ENCODE assay signal across 27 cellular contexts in the genomic region with DNA sequence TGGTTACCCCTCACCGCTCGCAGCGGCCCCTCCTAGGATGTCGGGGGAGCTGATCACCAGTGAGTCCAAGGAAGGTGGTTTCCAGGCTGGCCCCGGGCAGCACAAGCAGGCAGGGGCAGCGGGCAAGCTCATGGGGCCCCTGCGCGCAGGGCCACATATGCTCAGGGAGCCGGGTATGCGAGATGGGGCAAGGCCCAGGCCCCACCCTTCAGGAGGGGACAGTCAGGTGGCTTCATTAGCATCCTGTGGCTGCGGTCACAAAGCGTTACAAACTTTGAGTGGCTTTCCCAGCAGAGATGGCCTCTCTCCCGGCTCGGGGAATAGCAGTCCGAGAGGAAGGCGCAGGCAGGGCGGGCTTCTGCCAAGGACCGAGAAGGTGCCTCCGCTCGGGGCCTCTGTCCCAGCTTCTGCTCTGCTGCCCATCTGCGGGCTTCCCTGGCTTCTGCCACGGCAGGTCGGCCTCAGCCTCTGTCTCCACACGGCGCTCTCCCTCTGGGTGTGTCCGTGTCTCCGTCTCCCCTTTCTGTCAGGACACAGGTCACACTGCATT. TPM values are rescaled to one million over a fixed set of nuclear protein-coding genes. Genes with fewer than 3 reads are reported as not detected.
DNase-seq lines count a peak whose midpoint lies in the region; TF ChIP-seq lines count a peak whose summit lies in the region.
"Had no signal": no experiment of that assay in that cellular context is flagged by ENCODE, and none has a peak within 500 bp of the region (broad histone marks: within the 10 kb centered on the region; RNA-seq: fewer than 3 reads in every experiment).

No MANE protein-coding gene starts in this region.

- H3K36me3 Mint-ChIP-seq in nephron progenitor cell (ENCODE audit: low read depth): peaks cover 11% of the 10 kb centered on the region

- DNase-seq in GM13977 (ENCODE audit: low spot score) (peak; percentile 9), H7 (peak; percentile 49), nephron progenitor cell (no peak), spleen (peak; percentile 69), erythroblast (lab: John Stamatoyannopoulos, UW) (no peak), NCI-H2081 treated with DMSO at 0.1 percent for 48 hours (lab: John Stamatoyannopoulos, UW) (no peak), hippocampal formation (lab: John Stamatoyannopoulos, UW) (no peak)
- DNase-seq: 8988T; ACHN; BE2C; C1 segment of cervical spinal cord; CD4-positive, alpha-beta memory T cell; CD4-positive, CD25-positive, alpha-beta regulatory T cell; CD8-positive, alpha-beta memory T cell; COR-L47; DMS 273 treated with DMSO at 0.1 percent for 48 hours; DMS153; DMS53; DMS79; DND-41; EL; GDM1 had no signal

- no peak for TF ChIP-seq POLR2A in spleen (IDR thresholded peaks at IDR 0.05)
- no peak for TF ChIP-seq POLR2A in erythroblast (IDR thresholded peaks at IDR 0.05; ENCODE audit: low read length)

- H3K4me3 Mint-ChIP-seq in nephron progenitor cell: no peak overlapping the region
- H3K4me3 Mint-ChIP-seq: CD14-positive monocyte; CD4-positive, alpha-beta memory T cell; CD4-positive, CD25-positive, alpha-beta regulatory T cell; CD8-positive, alpha-beta memory T cell had no signal

- H3K4me1 Mint-ChIP-seq in nephron progenitor cell: peaks cover 28% of the 10 kb centered on the region

- peaks cover 6% of the 10 kb centered on the region for H3K27me3 Mint-ChIP-seq in nephron progenitor cell (ENCODE audit: low read depth, poor library complexity)
- H3K27me3 Mint-ChIP-seq: CD4-positive, alpha-beta memory T cell; CD4-positive, CD25-positive, alpha-beta regulatory T cell had no signal

- WGBS in spleen, 5 donors: 90 to 98% (median 93%) methylated on average over 8 to 27 of the region's 27 CpGs

- TF ChIP-seq CTCF in GM13977 (IDR thresholded peaks at IDR 0.05; ENCODE audit: extremely low read depth, insufficient read depth, missing control alignments): no peak
- TF ChIP-seq CTCF in nephron progenitor cell (IDR thresholded peaks at IDR 0.05): no peak
- TF ChIP-seq CTCF in spleen (IDR thresholded peaks at IDR 0.05 in 8 of 11, conservative IDR thresholded peaks at IDR 0.05 in 3 of 11): no peak

- H3K27ac Mint-ChIP-seq in nephron progenitor cell: peak overlapping the region; percentile 87
- H3K27ac Mint-ChIP-seq: CD4-positive, CD25-positive, alpha-beta regulatory T cell had no signal

- no peaks in the 10 kb centered on the region for H3K9me3 ChIP-seq in spleen
- H3K9me3 ChIP-seq: BE2C had no signal

- H3K4me3 ChIP-seq in H7 (ENCODE audit: insufficient read depth, low read depth, low read length): no peak overlapping the region
- no peak overlapping the region for H3K4me3 ChIP-seq in spleen
- H3K4me3 ChIP-seq: BLaER1, GM12878 had no signal

- H3K4me1 ChIP-seq in spleen: peaks cover 0 to 30% (median 3%) of the 10 kb centered on the region in 6 donors

- in situ Hi-C loops in GM13977 (cut with MboI; ENCODE audit: low pct_unique_long_range_greater_than_20kb, low sequenced_read_pairs, unreplicated experiment): no loop called here

- intact Hi-C loops in spleen (cut with DNase I; ENCODE audit: low total_unique reads): no loop called here

- peaks cover 55% of the 10 kb centered on the region for H3K9me3 Mint-ChIP-seq in nephron progenitor cell
- H3K9me3 Mint-ChIP-seq: CD4-positive, alpha-beta memory T cell; CD4-positive, CD25-positive, alpha-beta regulatory T cell; CD8-positive, alpha-beta memory T cell had no signal

- H3K27me3 ChIP-seq in H7 (ENCODE audit: control insufficient read depth, insufficient read depth, low read length) (no peaks in the 10 kb centered on the region), spleen (replicated peaks in 1 of 7) (no peaks in the 10 kb centered on the region)
- H3K27me3 ChIP-seq: BE2C had no signal

- H3K36me3 ChIP-seq in H7 (replicated peaks; ENCODE audit: control insufficient read depth, insufficient read depth, low read length): no peaks in the 10 kb centered on the region
- H3K36me3 ChIP-seq in spleen: peaks cover 0 to 66% (median 4%) of the 10 kb centered on the region in 6 donors
- H3K36me3 ChIP-seq: BE2C had no signal

- H3K27ac ChIP-seq in spleen: no peak overlapping the region
- H3K27ac ChIP-seq: BLaER1 had no signal

RNA-seq across cellular contexts. Expression of gene ABCD1, which starts 13.5 kb away (rescaled TPM):
- total RNA-seq in H7 (2014; rRNA removed; shearing (Covaris generic)): 12.2 and 17.1 TPM in 2 replicates
- total RNA-seq in spleen: 10 to 100 TPM; 14.9 to 28.1 (median 23.2) TPM
- polyA plus RNA-seq in spleen: 1 to 10 TPM; 5.1 to 9.7 (median 6.9) TPM

RNA-seq across cellular contexts. Expression of gene BCAP31, which starts 13.9 kb away (rescaled TPM):
- total RNA-seq in H7 (2014; rRNA removed; shearing (Covaris generic)): 95.0 and 176 TPM in 2 replicates
- 100 to 1,000 TPM; 132 to 173 (median 136) TPM for total RNA-seq in spleen
- 100 to 1,000 TPM in 2 of 3 donors, 10 to 100 TPM in 1; 77.3 to 135 (median 108) TPM for polyA plus RNA-seq in spleen

RNA-seq across cellular contexts. Expression of gene PLXNB3, which starts 25.9 kb away (rescaled TPM):
- 0.07 TPM in 1 of 2 replicates, not detected in the other for total RNA-seq in H7 (2014; rRNA removed; shearing (Covaris generic))
- total RNA-seq in spleen: 1 to 10 TPM in 6 of 7 donors, under 1 TPM in 1; 0.68 to 2.8 (median 1.7) TPM
- 1 to 10 TPM in 1 of 3 donors, under 1 TPM in 2; 0.48 to 1.5 (median 0.49) TPM for polyA plus RNA-seq in spleen
- total RNA-seq: A673; CD4-positive, alpha-beta memory T cell had no signal
- polyA plus RNA-seq: CD14-positive monocyte; CD4-positive, alpha-beta memory T cell; CD4-positive, CD25-positive, alpha-beta regulatory T cell; CD8-positive, alpha-beta memory T cell had no signal

RNA-seq across cellular contexts. Expression of gene SRPK3, which starts 42.7 kb away (rescaled TPM):
- total RNA-seq in H7 (2014; rRNA removed; shearing (Covaris generic)): not detected in 2 replicates
- not detected for total RNA-seq in spleen
- polyA plus RNA-seq in spleen: under 1 TPM; 0.03 to 0.26 (median 0.07) TPM
- total RNA-seq: A673; CD4-positive, alpha-beta memory T cell; CD4-positive, CD25-positive, alpha-beta regulatory T cell; CD8-positive, alpha-beta memory T cell; G401; GM12878 had no signal
- polyA plus RNA-seq: CD14-positive monocyte; CD4-positive, alpha-beta memory T cell; CD4-positive, CD25-positive, alpha-beta regulatory T cell; CD8-positive, alpha-beta memory T cell had no signal

RNA-seq across cellular contexts. Expression of gene SLC6A8, which starts 50.4 kb away (rescaled TPM):
- 29.4 and 40.2 TPM in 2 replicates for total RNA-seq in H7 (2014; rRNA removed; shearing (Covaris generic))
- 10 to 100 TPM in 5 of 7 donors, 1 to 10 TPM in 2; 6.7 to 72.9 (median 14.7) TPM for total RNA-seq in spleen
- 1 to 10 TPM; 3.2 to 5.3 (median 3.2) TPM for polyA plus RNA-seq in spleen

Comparison
In these comparisons a context has a peak if more than half of its experiments do, and no peak if none do; other contexts are left out.
1. DNase-seq: peak in GM13977 (single experiment), H7 (single experiment) and spleen (single experiment); none in nephron progenitor cell (single experiment), erythroblast (0 of 2), NCI-H2081 treated with DMSO at 0.1 percent for 48 hours (single experiment) and hippocampal formation (0 of 2).